Comparison of ENCODE assay signal across 8 cellular contexts in the genomic region with DNA sequence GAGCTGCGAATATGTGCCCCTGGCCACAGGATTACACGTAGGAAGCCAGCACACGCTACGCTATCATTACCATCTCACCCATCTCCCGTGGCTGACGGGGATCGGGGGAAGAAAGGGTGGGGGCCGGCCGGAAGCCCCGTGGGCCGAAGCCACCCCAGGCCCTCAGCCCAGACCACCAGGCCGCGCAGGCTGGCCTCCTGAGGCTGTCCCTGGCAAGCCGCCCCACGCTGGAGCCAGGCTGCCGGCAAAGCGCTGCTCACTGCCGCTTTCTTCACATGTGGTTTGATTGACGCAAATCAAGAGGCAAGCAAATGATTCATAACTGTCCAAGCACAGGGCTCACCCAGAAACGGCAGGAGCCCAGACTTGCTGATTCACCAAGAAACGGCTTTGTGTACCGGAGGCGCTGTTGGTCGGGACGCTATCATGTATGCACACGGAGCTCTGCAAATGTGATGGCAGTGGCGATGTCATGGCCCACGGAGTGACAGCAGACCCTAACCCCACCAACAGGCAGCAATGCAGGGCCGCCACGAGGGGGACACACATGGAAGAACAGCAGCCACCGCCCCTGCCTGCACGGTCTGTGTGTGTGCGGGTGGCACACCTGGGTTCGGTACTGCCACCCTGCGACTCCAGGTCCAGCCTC.
A peak's percentile ranks its signal among the peaks of the same experiment; 100 is the strongest.
DNase-seq lines count a peak whose midpoint lies in the region; ATAC-seq and TF ChIP-seq lines count a peak whose summit lies in the region.

No MANE protein-coding gene starts in this region.

- H4K12ac ChIP-seq in trophoblast cell (ENCODE audit: low read depth, low read length), result no peak overlapping the region

- H3K4me3 ChIP-seq in Panc1 (ENCODE audit: low read depth in 2 of 2, low read length in 2 of 2) (peak overlapping the region in 1 of 2 experiments; percentile 36; a peak in 2 of 4 replicates), fibroblast of villous mesenchyme (ENCODE audit: low read depth, low read length) (no peak overlapping the region), trophoblast cell (ENCODE audit: low read depth, low read length) (no peak overlapping the region), tibial artery (peak overlapping the region; percentile 31 to 41), Caco-2 (ENCODE audit: low read depth, low read length) (no peak overlapping the region)

- ATAC-seq in GM21723 (IDR thresholded peaks at IDR 0.05; ENCODE audit: unreplicated experiment) (peak; percentile 80), Panc1 (peak; percentile 86)

- no peak overlapping the region for H3K18ac ChIP-seq in trophoblast cell (ENCODE audit: low read length)

- H2BK12ac ChIP-seq in trophoblast cell (ENCODE audit: low read length), result no peak overlapping the region

- H3K14ac ChIP-seq in trophoblast cell (ENCODE audit: low read length), result no peak overlapping the region

- BruUV-seq in Panc1 (replicated peaks; lab: Mats Ljungman, UMichigan) (no TSS peak), Caco-2 (replicated peaks; lab: Mats Ljungman, UMichigan) (no TSS peak)

- no peak overlapping the region for H3K4me2 ChIP-seq in trophoblast cell (ENCODE audit: low read length)

- H4K8ac ChIP-seq in trophoblast cell (ENCODE audit: low read depth, low read length), result no peak overlapping the region

- H3K27me3 Mint-ChIP-seq in Caco-2 (ENCODE audit: insufficient read depth, unreplicated experiment), result no peaks in the 10 kb centered on the region

- in situ Hi-C loops in ACHN (cut with HindIII; ENCODE audit: low pct_ligation_motif_present, low pct_unique_long_range_greater_than_20kb, low sequenced_read_pairs), result no loop called here
- in situ Hi-C loops in Panc1 (cut with HindIII; ENCODE audit: low pct_unique_long_range_greater_than_20kb, low sequenced_read_pairs), result no loop called here

- H4K91ac ChIP-seq in trophoblast cell (ENCODE audit: low read depth, low read length), result no peak overlapping the region

- no peak overlapping the region for H2BK5ac ChIP-seq in trophoblast cell (ENCODE audit: low read depth, low read length, poor library complexity)

- H3K27me3 ChIP-seq in Panc1 (ENCODE audit: control insufficient read depth, insufficient read depth, low read length) (no peaks in the 10 kb centered on the region), trophoblast cell (ENCODE audit: insufficient read depth, low read length) (no peaks in the 10 kb centered on the region), tibial artery (no peaks in the 10 kb centered on the region), Caco-2 (replicated peaks; ENCODE audit: control insufficient read depth, insufficient read depth, low read length) (no peaks in the 10 kb centered on the region)

- CTCF ChIA-PET in Panc1 (lab: Charles Lee), result no interaction called here
- CTCF ChIA-PET in Caco-2 (lab: Charles Lee), result no interaction called here

- POLR2A ChIA-PET in Panc1 (lab: Charles Lee), result no interaction called here
- POLR2A ChIA-PET in Caco-2 (lab: Charles Lee), result no interaction called here

- H3K4ac ChIP-seq in trophoblast cell (ENCODE audit: low read depth, low read length), result no peak overlapping the region

- no peaks in the 10 kb centered on the region for H3K9me3 ChIP-seq in Panc1 (ENCODE audit: control insufficient read depth, insufficient read depth, low read depth, low read length)
- no peaks in the 10 kb centered on the region for H3K9me3 ChIP-seq in trophoblast cell (ENCODE audit: insufficient read depth, low read depth, low read length)
- no peaks in the 10 kb centered on the region for H3K9me3 ChIP-seq in tibial artery
- no peaks in the 10 kb centered on the region for H3K9me3 ChIP-seq in Caco-2

- no peak overlapping the region for H3K23ac ChIP-seq in trophoblast cell (ENCODE audit: low read length)

- H2AK5ac ChIP-seq in trophoblast cell (ENCODE audit: low read length), result no peak overlapping the region

- no peak overlapping the region for H2BK120ac ChIP-seq in trophoblast cell (ENCODE audit: insufficient read depth, low read length, poor library complexity)

- no peaks in the 10 kb centered on the region for H3K36me3 Mint-ChIP-seq in Caco-2 (ENCODE audit: insufficient read depth, unreplicated experiment)

- no peaks in the 10 kb centered on the region for H3K9me3 Mint-ChIP-seq in Caco-2 (ENCODE audit: unreplicated experiment)

- H2AFZ ChIP-seq in trophoblast cell (ENCODE audit: insufficient read depth, low read length, poor library complexity), result no peak overlapping the region

- TF ChIP-seq CTCF in Panc1 (IDR thresholded peaks at IDR 0.05), result no peak
- peak; percentile 5 for TF ChIP-seq CTCF in fibroblast of villous mesenchyme (IDR thresholded peaks at IDR 0.05; ENCODE audit: insufficient read depth, low read depth, low read length)
- TF ChIP-seq CTCF in tibial artery (IDR thresholded peaks at IDR 0.05), result no peak
- TF ChIP-seq CTCF in Caco-2 (IDR thresholded peaks at IDR 0.05; ENCODE audit: insufficient read depth in 1 of 2, low read depth in 1 of 2, low read length in 1 of 2, severe bottlenecking in 1 of 2, unreplicated experiment in 1 of 2), result no peak

- H3K36me3 ChIP-seq in Panc1 (ENCODE audit: control insufficient read depth, insufficient read depth, low read length), result no peaks in the 10 kb centered on the region
- H3K36me3 ChIP-seq in trophoblast cell (ENCODE audit: control insufficient read depth in 1 of 2, insufficient read depth in 2 of 2, low read length in 2 of 2), result no peaks in the 10 kb centered on the region
- H3K36me3 ChIP-seq in tibial artery, result no peaks in the 10 kb centered on the region
- H3K36me3 ChIP-seq in Caco-2 (ENCODE audit: control insufficient read depth, insufficient read depth, low read length), result no peaks in the 10 kb centered on the region

- no CpG with 5 or more reads among the region's 35 CpGs for WGBS in trophoblast cell (ENCODE audit: extremely low coverage, insufficient coverage, insufficient read length)

- H3K4me1 ChIP-seq in Panc1 (ENCODE audit: control insufficient read depth, insufficient read depth, low read length) (peaks cover 33% of the 10 kb centered on the region), trophoblast cell (ENCODE audit: control insufficient read depth in 1 of 2, insufficient read depth in 2 of 2, low read length in 2 of 2) (peaks cover 4 to 5% of the 10 kb centered on the region in 2 experiments), tibial artery (peaks cover 9 to 43% (median 29%) of the 10 kb centered on the region in 4 donors), Caco-2 (no peaks in the 10 kb centered on the region)

- H3K27ac ChIP-seq in Panc1 (ENCODE audit: low read length) (peak overlapping the region; percentile 62), trophoblast cell (ENCODE audit: low read depth, low read length) (no peak overlapping the region), tibial artery (peak overlapping the region; percentile 68 to 70)

- DNase-seq in ACHN, result peak; percentile 96
- DNase-seq in Panc1 (ENCODE audit: low read depth, low spot score), result peak; percentile 60
- peak; percentile 93 for DNase-seq in activated effector memory CD4-positive, alpha-beta T cell treated with anti-CD3 and anti-CD28 coated beads, Interleukin-2, amount 50 U/mL, for 16 hours
- DNase-seq in fibroblast of villous mesenchyme (ENCODE audit: low read depth), result peak; percentile 94
- DNase-seq in trophoblast cell, result peak; percentile 35 to 44
- peak; percentile 89 to 96 for DNase-seq in tibial artery
- DNase-seq in Caco-2, result no peak

- peaks cover 2% of the 10 kb centered on the region for H3K79me2 ChIP-seq in trophoblast cell (ENCODE audit: control insufficient read depth, insufficient read depth, low read length, poor library complexity)

- no peak overlapping the region for H3K27ac Mint-ChIP-seq in Caco-2 (ENCODE audit: unreplicated experiment)

- intact Hi-C loops in Panc1 (cut with micrococcal nuclease; ENCODE audit: unreplicated experiment) (no loop called here), tibial artery (cut with DNase I; ENCODE audit: low total_unique reads) (no loop called here), Caco-2 (cut with micrococcal nuclease; ENCODE audit: unreplicated experiment) (loop anchor here (10.0 kb wide), 1 partner anchor 120 kb away; no protein-coding TSS in a partner anchor)

- H3K4me3 Mint-ChIP-seq in Caco-2 (ENCODE audit: unreplicated experiment), result no peak overlapping the region

- H3K4me1 Mint-ChIP-seq in Caco-2 (ENCODE audit: low read depth, unreplicated experiment), result no peaks in the 10 kb centered on the region

- H3K9ac ChIP-seq in trophoblast cell (ENCODE audit: low read length), result no peak overlapping the region

- H3K79me1 ChIP-seq in trophoblast cell (ENCODE audit: low read length), result no peaks in the 10 kb centered on the region

Comparison
In these comparisons a context has a peak if more than half of its experiments do, and no peak if none do; other contexts are left out.
1. DNase-seq: peak in ACHN (single experiment), Panc1 (single experiment), activated effector memory CD4-positive, alpha-beta T cell treated with anti-CD3 and anti-CD28 coated beads, Interleukin-2, amount 50 U/mL, for 16 hours (single experiment), fibroblast of villous mesenchyme (single experiment), trophoblast cell (2 of 2) and tibial artery (2 of 2); none in Caco-2 (0 of 2).
2. H3K4me3 ChIP-seq: peak in tibial artery (2 of 2); none in fibroblast of villous mesenchyme (single experiment), trophoblast cell (single experiment) and Caco-2 (single experiment).